ENCODE assay signal across 2 cellular contexts in genomic region chr21:45511007-45511406, GRCh38.
A peak's percentile ranks its signal among the peaks of the same experiment; 100 is the strongest.
TF ChIP-seq lines count a peak whose summit lies in the region.

No MANE protein-coding gene starts in this region.

TF ChIP-seq in GM23338, 12 proteins besides CTCF, POLR2A, EP300 and RAD21:
- TF ChIP-seq EZH2 (IDR thresholded peaks at IDR 0.05; ENCODE audit: low read depth, unreplicated experiment) (no peak), POLR2AphosphoS5 (IDR thresholded peaks at IDR 0.05; ENCODE audit: low read depth) (no peak), STAT1 (IDR thresholded peaks at IDR 0.05; ENCODE audit: unreplicated experiment) (no peak)

TF ChIP-seq in HepG2, 621 proteins besides CTCF, POLR2A, EP300 and RAD21:
- TF ChIP-seq AGO1 (IDR thresholded peaks at IDR 0.05; ENCODE audit: low read depth, low read length, poor library complexity, severe bottlenecking) (peak; percentile 9), ZNF432 (CRISPR knock-in tag; IDR thresholded peaks at IDR 0.05; ENCODE audit: borderline replicate concordance) (no peak), PTBP1 (IDR thresholded peaks at IDR 0.05; ENCODE audit: low read depth, low read length, poor library complexity, severe bottlenecking) (no peak)
